23 cellular contexts compared by ENCODE assay signal in genomic region chr1:150056407-150056806, GRCh38.
"Had no signal": no experiment of that assay in that cellular context is flagged by ENCODE, and none has a peak within 500 bp of the region (broad histone marks: within the 10 kb centered on the region; RNA-seq: fewer than 3 reads in every experiment).

No MANE protein-coding gene starts in this region.

- H3K27ac ChIP-seq: coronary artery, dorsolateral prefrontal cortex, gastrocnemius medialis, parathyroid adenoma, prostate gland, spleen, stomach, thoracic aorta, transverse colon had no signal

- ATAC-seq: esophagus mucosa; gastrocnemius medialis; left colon; sciatic nerve; stimulated activated naive B cell treated with anti-CD40 and anti-IgM and Interleukin-4, amounts not matched to agents 10 μg/mL and 1 μg/mL and 100 μg/mL, for 72 hours had no signal

- H3K4me1 ChIP-seq: parathyroid adenoma, prostate gland had no signal

- H3K36me3 ChIP-seq: gastrocnemius medialis, prostate gland, spleen, stomach, thoracic aorta, transverse colon had no signal

- H3K27me3 ChIP-seq: dorsolateral prefrontal cortex, gastrocnemius medialis, spleen, stomach, transverse colon had no signal

- H3K4me3 ChIP-seq: coronary artery, dorsolateral prefrontal cortex, gastrocnemius medialis, prostate gland, spleen, stomach, thoracic aorta, transverse colon had no signal

- DNase-seq: dorsolateral prefrontal cortex; effector memory CD4-positive, alpha-beta T cell; gastrocnemius medialis; glutamatergic neuron; immature natural killer cell; left colon; mesendoderm; naive B cell; retina; spleen; stimulated activated CD4-positive, alpha-beta T cell treated with anti-CD3 and anti-CD28 coated beads, Interleukin-15, amount 100 ng/mL, for 24 hours; stimulated activated CD4-positive, alpha-beta T cell treated with anti-CD3 and anti-CD28 coated beads, Interleukin-1b, Interleukin-23, amount 100 ng/mL, for 48 hours; stimulated activated CD4-positive, alpha-beta T cell treated with anti-CD3 and anti-CD28 coated beads, Interleukin-4, amount 100 ng/mL, for 4 hours; stimulated activated naive B cell treated with anti-CD40 and anti-IgM and Interleukin-4, amounts not matched to agents 10 μg/mL and 1 μg/mL and 100 μg/mL, for 72 hours; stomach; substantia nigra; transverse colon had no signal

- H3K9me3 ChIP-seq: gastrocnemius medialis, prostate gland, spleen, stomach, thoracic aorta, transverse colon had no signal
